8 cellular contexts compared by ENCODE assay signal in the genomic region with DNA sequence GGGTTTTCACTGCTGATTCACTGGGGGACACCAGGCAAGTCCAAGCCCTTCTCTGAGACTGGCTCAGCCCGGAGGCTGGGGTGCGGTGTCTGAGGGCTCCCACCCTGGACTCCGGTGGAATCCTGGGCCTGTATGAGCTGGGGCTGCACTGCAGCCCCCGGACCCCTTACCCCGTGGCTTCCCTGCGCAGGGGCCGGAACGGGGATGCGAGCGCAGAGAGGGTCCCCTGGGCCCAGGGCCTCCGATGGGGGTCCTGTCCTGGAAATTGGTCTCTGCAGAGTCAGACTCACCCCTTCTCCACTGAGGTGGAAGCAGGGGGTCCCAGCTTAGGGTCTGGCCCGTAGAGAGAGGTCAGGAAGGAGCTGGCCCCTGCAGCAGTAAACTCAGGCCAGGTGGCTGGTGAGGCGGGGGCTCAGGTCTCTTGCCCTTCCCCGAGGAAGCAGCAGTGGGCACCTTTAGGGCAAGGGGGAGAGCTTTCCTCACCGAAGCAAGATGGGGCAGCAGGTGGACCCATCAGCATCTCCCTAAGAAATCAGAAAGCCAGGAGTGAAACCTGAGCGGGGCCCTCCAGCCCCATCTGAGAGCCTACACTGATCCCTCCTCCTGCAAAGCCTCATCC. TPM values are rescaled to one million over a fixed set of nuclear protein-coding genes. Genes with fewer than 3 reads are reported as not detected.
A peak's percentile ranks its signal among the peaks of the same experiment; 100 is the strongest.
DNase-seq lines count a peak whose midpoint lies in the region; ATAC-seq, FAIRE-seq and TF ChIP-seq lines count a peak whose summit lies in the region.

No MANE protein-coding gene starts in this region.

- H3K27ac ChIP-seq in CD8-positive, alpha-beta T cell (ENCODE audit: low read depth, low read length): no peak overlapping the region
- H3K27ac ChIP-seq in RWPE1 (peak overlapping the region; percentile 99), endothelial cell of umbilical vein (ENCODE audit: insufficient read depth, low read depth, low read length) (no peak overlapping the region), ovary (peak overlapping the region in 1 of 2 donors; percentile 30)

- WGBS in ovary, 3 donors: 49 to 51% (median 50%) methylated on average over 15 to 16 of the region's 16 CpGs

- H3K36me3 Mint-ChIP-seq in CD8-positive, alpha-beta T cell: no peaks in the 10 kb centered on the region

- ATAC-seq in CD8-positive, alpha-beta T cell: no peak

- CTCF ChIA-PET in CD8-positive, alpha-beta T cell (lab: Charles Lee): interaction anchor here (0.7 to 5.4 kb wide), 37 partner anchors 9 to 503 kb away, joined by 3 to 161 read pairs (median 4); a partner anchor contains a TSS
- CTCF ChIA-PET in RWPE1 (lab: Yijun Ruan, JAX): interaction anchor here (0.5 to 3.7 kb wide), 41 partner anchors 11 to 1070 kb away, joined by 3 to 102 read pairs (median 5); no protein-coding TSS in a partner anchor
- CTCF ChIA-PET in endothelial cell of umbilical vein (lab: Charles Lee): interaction anchor here (0.8 to 5.5 kb wide), 34 partner anchors 12 to 461 kb away, joined by 3 to 232 read pairs (median 6); a partner anchor contains a TSS

- no peaks in the 10 kb centered on the region for H3K27me3 ChIP-seq in CD8-positive, alpha-beta T cell (ENCODE audit: insufficient read depth, low read length)
- H3K27me3 ChIP-seq in endothelial cell of umbilical vein (ENCODE audit: control insufficient read depth in 2 of 2, insufficient read depth in 2 of 2, low read length in 2 of 2): no peaks in the 10 kb centered on the region
- no peaks in the 10 kb centered on the region for H3K27me3 ChIP-seq in ovary

- peaks cover 28% of the 10 kb centered on the region for H3K79me2 ChIP-seq in endothelial cell of umbilical vein (ENCODE audit: control insufficient read depth, insufficient read depth, low read length)

- peak overlapping the region; percentile 76 for H3K4me3 ChIP-seq in CD8-positive, alpha-beta T cell (ENCODE audit: low read depth, low read length)
- H3K4me3 ChIP-seq in endothelial cell of umbilical vein (replicated peaks in 1 of 3; ENCODE audit: insufficient read depth in 1 of 3, low read depth in 1 of 3, low read length in 3 of 3) (peak overlapping the region in 2 of 3 experiments; percentile 51 to 67), ovary (peak overlapping the region; percentile 66)

- no TSS peak for BruUV-seq in endothelial cell of umbilical vein (replicated peaks; lab: Mats Ljungman, UMichigan)

- dilution Hi-C loops in endothelial cell of umbilical vein (cut with MboI; ENCODE audit: extremely low pct_ligation_motif_present, low sequenced_read_pairs): no loop called here

- FAIRE-seq in endothelial cell of umbilical vein (lab: Jason Lieb, UNC): no peak

- no peak for DNase-seq in CD8-positive, alpha-beta T cell
- DNase-seq in RWPE1 (ENCODE audit: low spot score) (no peak), endothelial cell of umbilical vein (ENCODE audit: low read depth, low spot score) (no peak), ovary (no peak), iPS-NIHi7 (ENCODE audit: extremely low spot score) (no peak), NCI-H1694 treated with DMSO at 0.1 percent for 48 hours (lab: John Stamatoyannopoulos, UW) (no peak), kidney tubule cell (ENCODE audit: low spot score) (no peak)
- no peak for DNase-seq in activated effector memory CD4-positive, alpha-beta T cell treated with anti-CD3 and anti-CD28 coated beads, Interleukin-2, amount 50 U/mL, for 16 hours

- no peaks in the 10 kb centered on the region for H3K9me3 ChIP-seq in CD8-positive, alpha-beta T cell (ENCODE audit: low read length)
- H3K9me3 ChIP-seq in endothelial cell of umbilical vein (replicated peaks; ENCODE audit: control insufficient read depth, insufficient read depth, low read length): no peaks in the 10 kb centered on the region
- no peaks in the 10 kb centered on the region for H3K9me3 ChIP-seq in ovary

- H3K27me3 Mint-ChIP-seq in CD8-positive, alpha-beta T cell (ENCODE audit: low read depth): peaks cover 8% of the 10 kb centered on the region

- peaks cover 5% of the 10 kb centered on the region for H3K4me1 Mint-ChIP-seq in CD8-positive, alpha-beta T cell (ENCODE audit: low read depth)

- no peaks in the 10 kb centered on the region for H3K9me1 ChIP-seq in endothelial cell of umbilical vein (replicated peaks; ENCODE audit: control insufficient read depth, extremely low read depth, insufficient read depth, low read length)

- no peaks in the 10 kb centered on the region for H4K20me1 ChIP-seq in endothelial cell of umbilical vein (replicated peaks; ENCODE audit: control insufficient read depth, extremely low read depth, insufficient read depth, low read length)

- no peak for TF ChIP-seq EP300 in ovary (IDR thresholded peaks at IDR 0.05)

- H2AFZ ChIP-seq in endothelial cell of umbilical vein (ENCODE audit: low read depth, low read length): no peak overlapping the region

- peak overlapping the region; percentile 69 for H3K9ac ChIP-seq in endothelial cell of umbilical vein (replicated peaks; ENCODE audit: extremely low read depth, insufficient read depth, low read length)

- H3K9me3 Mint-ChIP-seq in CD8-positive, alpha-beta T cell: no peaks in the 10 kb centered on the region

- peaks cover 15% of the 10 kb centered on the region for H3K4me1 ChIP-seq in CD8-positive, alpha-beta T cell (ENCODE audit: insufficient read depth, low read length)
- H3K4me1 ChIP-seq in endothelial cell of umbilical vein (ENCODE audit: control insufficient read depth, extremely low read depth, insufficient read depth, low read length) (peaks cover 15% of the 10 kb centered on the region), ovary (ENCODE audit: insufficient read depth) (peaks cover 6% of the 10 kb centered on the region)

- H3K4me2 ChIP-seq in endothelial cell of umbilical vein (ENCODE audit: insufficient read depth, low read length): peak overlapping the region; percentile 82

- TF ChIP-seq CTCF in CD8-positive, alpha-beta T cell (IDR thresholded peaks at IDR 0.05): no peak
- TF ChIP-seq CTCF in RWPE1 (conservative IDR thresholded peaks at IDR 0.05; ENCODE audit: low read depth) (no peak), endothelial cell of umbilical vein (IDR thresholded peaks at IDR 0.05; ENCODE audit: extremely low read depth in 1 of 2, insufficient read depth in 1 of 2, low read depth in 1 of 2, low read length in 2 of 2) (no peak), ovary (IDR thresholded peaks at IDR 0.05) (no peak)

- intact Hi-C loops in CD8-positive, alpha-beta T cell (cut with DNase I, micrococcal nuclease): loop anchor here (1.0 to 10.0 kb wide), 7 partner anchors 75 to 589 kb away; a partner anchor contains a TSS
- intact Hi-C loops in endothelial cell of umbilical vein (cut with micrococcal nuclease): loop anchor here (1.0 to 5.0 kb wide), 8 partner anchors 31 to 460 kb away; a partner anchor contains a TSS
- intact Hi-C loops in ovary (cut with DNase I): loop anchor here (2.0 kb wide), 3 partner anchors 199 to 203 kb away; no protein-coding TSS in a partner anchor

- peak overlapping the region; percentile 82 for H3K4me3 Mint-ChIP-seq in CD8-positive, alpha-beta T cell

- H3K27ac Mint-ChIP-seq in CD8-positive, alpha-beta T cell: no peak overlapping the region

- POLR2A ChIA-PET in CD8-positive, alpha-beta T cell (lab: Charles Lee): interaction anchor here (0.6 to 2.0 kb wide), 6 partner anchors 32 to 463 kb away, joined by 3 to 7 read pairs (median 4); no protein-coding TSS in a partner anchor
- POLR2A ChIA-PET in RWPE1 (lab: Yijun Ruan, JAX; ENCODE audit: low non-redundant PET): interaction anchor here (0.5 to 1.6 kb wide), 7 partner anchors 100 to 211 kb away, joined by 3 to 8 read pairs (median 3); no protein-coding TSS in a partner anchor
- POLR2A ChIA-PET in endothelial cell of umbilical vein (lab: Charles Lee): interaction anchor here (0.5 to 1.4 kb wide), 3 partner anchors 31 to 211 kb away, joined by 3 to 6 read pairs (median 5); no protein-coding TSS in a partner anchor

- H3K36me3 ChIP-seq in CD8-positive, alpha-beta T cell (ENCODE audit: insufficient read depth, low read length): no peaks in the 10 kb centered on the region
- H3K36me3 ChIP-seq in endothelial cell of umbilical vein (ENCODE audit: control insufficient read depth in 2 of 2, extremely low read depth in 1 of 2, insufficient read depth in 2 of 2, low read length in 2 of 2): no peaks in the 10 kb centered on the region
- H3K36me3 ChIP-seq in ovary: no peaks in the 10 kb centered on the region

- TF ChIP-seq POLR2A in endothelial cell of umbilical vein (IDR thresholded peaks at IDR 0.05; ENCODE audit: low read depth, low read length) (no peak), ovary (IDR thresholded peaks at IDR 0.05) (no peak)

TF ChIP-seq in endothelial cell of umbilical vein, 7 proteins besides CTCF, POLR2A, EP300 and RAD21 (continues in another document):
- TF ChIP-seq GATA2 (IDR thresholded peaks at IDR 0.05; ENCODE audit: insufficient read depth, insufficient read length, low read depth, low read length) (no peak), POLR2AphosphoS5 (IDR thresholded peaks at IDR 0.05; ENCODE audit: insufficient read depth, low read depth, low read length) (no peak), FOS (IDR thresholded peaks at IDR 0.05; ENCODE audit: borderline replicate concordance, insufficient read depth, low read length) (no peak), EZH2 (IDR thresholded peaks at IDR 0.05; ENCODE audit: borderline replicate concordance, low read depth, low read length, severe bottlenecking) (no peak)

RNA-seq across cellular contexts. Expression of a gene that starts 1.6 kb away (rescaled TPM):
- 1 to 10 TPM; 2.0 to 4.3 TPM for total RNA-seq in CD8-positive, alpha-beta T cell
- total RNA-seq in endothelial cell of umbilical vein (29.9 and 30.6 TPM in 2 replicates), ovary (10 to 100 TPM in 2 of 7 donors, 1 to 10 TPM in 5; 3.7 to 14.1 (median 7.8) TPM)
- polyA plus RNA-seq in endothelial cell of umbilical vein (8.6 and 10.6 TPM in 2 replicates), ovary (1 to 10 TPM; 5.4 to 6.7 TPM)
- 14.4 and 14.8 TPM in 2 replicates for polyA plus RNA-seq in endothelial cell of umbilical vein (2011; cell fraction: cytosol; rRNA removed)
- polyA plus RNA-seq in endothelial cell of umbilical vein (2011; cell fraction: nucleus; rRNA removed): 32.0 and 32.3 TPM in 2 replicates
- polyA plus RNA-seq in endothelial cell of umbilical vein (2012): 18.8 and 23.8 TPM in 2 replicates
- polyA minus RNA-seq in endothelial cell of umbilical vein: 22.5 and 22.6 TPM in 2 replicates
- polyA minus RNA-seq in endothelial cell of umbilical vein (2011; cell fraction: cytosol; rRNA and poly(A)+ RNA removed): 24.8 TPM
- 18.1 TPM in 2 replicates for polyA minus RNA-seq in endothelial cell of umbilical vein (2011; cell fraction: nucleus; rRNA and poly(A)+ RNA removed)

RNA-seq across cellular contexts. Expression of a gene that starts 31.5 kb away (rescaled TPM):
- 1 to 10 TPM; 3.3 to 4.2 TPM for total RNA-seq in CD8-positive, alpha-beta T cell
- 15.4 and 18.2 TPM in 2 replicates for total RNA-seq in endothelial cell of umbilical vein
- 10.6 and 11.9 TPM in 2 replicates for polyA plus RNA-seq in endothelial cell of umbilical vein
- polyA plus RNA-seq in endothelial cell of umbilical vein (2011; cell fraction: cytosol; rRNA removed): 11.8 and 13.1 TPM in 2 replicates
- 7.0 and 8.3 TPM in 2 replicates for polyA plus RNA-seq in endothelial cell of umbilical vein (2011; cell fraction: nucleus; rRNA removed)
- 13.4 and 13.5 TPM in 2 replicates for polyA plus RNA-seq in endothelial cell of umbilical vein (2012)
- polyA minus RNA-seq in endothelial cell of umbilical vein: 6.8 and 10.0 TPM in 2 replicates
- 8.9 TPM for polyA minus RNA-seq in endothelial cell of umbilical vein (2011; cell fraction: cytosol; rRNA and poly(A)+ RNA removed)
- 2.3 and 4.9 TPM in 2 replicates for polyA minus RNA-seq in endothelial cell of umbilical vein (2011; cell fraction: nucleus; rRNA and poly(A)+ RNA removed)
- 10 to 100 TPM; 14.5 to 26.3 (median 21.1) TPM for total RNA-seq in ovary
- polyA plus RNA-seq in ovary: 10 to 100 TPM; 17.1 to 28.1 TPM
